Comparison of ENCODE assay signal across 1 cellular context in genomic region chr3:85977615-85978338, GRCh38.
TF ChIP-seq lines count a peak whose summit lies in the region.

No MANE protein-coding gene starts in this region.

TF ChIP-seq in neural cell, 6 proteins besides CTCF, POLR2A, EP300 and RAD21:
- no peak for TF ChIP-seq REST (IDR thresholded peaks at IDR 0.05; ENCODE audit: borderline replicate concordance)
- TF ChIP-seq POLR2AphosphoS5 (IDR thresholded peaks at IDR 0.05): peak; percentile 54
